Comparison of ENCODE assay signal across 11 cellular contexts in genomic region chr17:49987681-49988441, GRCh38. TPM values are rescaled to one million over a fixed set of nuclear protein-coding genes. Genes with fewer than 3 reads are reported as not detected.
A peak's percentile ranks its signal among the peaks of the same experiment; 100 is the strongest.
DNase-seq lines count a peak whose midpoint lies in the region; ATAC-seq and TF ChIP-seq lines count a peak whose summit lies in the region.
"Had no signal": no experiment of that assay in that cellular context is flagged by ENCODE, and none has a peak within 500 bp of the region (broad histone marks: within the 10 kb centered on the region; RNA-seq: fewer than 3 reads in every experiment).

No MANE protein-coding gene starts in this region.

- H2AFZ ChIP-seq in SK-N-SH (ENCODE audit: low read depth) (no peak overlapping the region), OCI-LY7 (ENCODE audit: low read length) (no peak overlapping the region)

- peak overlapping the region; percentile 56 for H3K4me2 ChIP-seq in SK-N-SH
- no peak overlapping the region for H3K4me2 ChIP-seq in OCI-LY7 (ENCODE audit: low read length)

- no peaks in the 10 kb centered on the region for H3K36me3 ChIP-seq in SK-N-SH (replicated peaks in 1 of 2; ENCODE audit: control insufficient read depth in 1 of 2, insufficient read depth in 2 of 2, low read length in 1 of 2)
- H3K36me3 ChIP-seq in mucosa of descending colon (ENCODE audit: low read depth), result no peaks in the 10 kb centered on the region
- H3K36me3 ChIP-seq in OCI-LY7 (ENCODE audit: insufficient read depth, low read length), result no peaks in the 10 kb centered on the region

- H3K27ac ChIP-seq in SK-N-SH (ENCODE audit: low read depth in 2 of 2, low read length in 1 of 2) (no peak overlapping the region), OCI-LY7 (ENCODE audit: low read depth, low read length, poor library complexity, severe bottlenecking) (no peak overlapping the region)

- H3K79me2 ChIP-seq in SK-N-SH (ENCODE audit: insufficient read depth), result no peaks in the 10 kb centered on the region
- no peaks in the 10 kb centered on the region for H3K79me2 ChIP-seq in OCI-LY7 (ENCODE audit: insufficient read depth, low read depth, low read length)

- no peak for TF ChIP-seq CTCF in SK-N-SH (IDR thresholded peaks at IDR 0.05)
- TF ChIP-seq CTCF in mucosa of descending colon (IDR thresholded peaks at IDR 0.05), result no peak
- no peak for TF ChIP-seq CTCF in OCI-LY7 (conservative IDR thresholded peaks at IDR 0.05; ENCODE audit: low read length)
- TF ChIP-seq CTCF in activated CD8-positive, alpha-beta T cell treated with anti-CD3 and anti-CD28 coated beads for 36 hours (IDR thresholded peaks at IDR 0.05), result no peak

- POLR2A ChIA-PET in SK-N-SH (lab: Yijun Ruan, JAX) (interaction anchor here (0.7 to 1.3 kb wide), 3 partner anchors 9 to 429 kb away, joined by 3 to 5 read pairs (median 3); no protein-coding TSS in a partner anchor), OCI-LY7 (lab: Charles Lee) (no interaction called here)
- POLR2A ChIA-PET in activated CD8-positive, alpha-beta T cell treated with anti-CD3 and anti-CD28 coated beads for 36 hours (lab: Charles Lee), result interaction anchor here (1.4 kb wide), 1 partner anchor 17 kb away, joined by 5 read pairs; no protein-coding TSS in a partner anchor

- H3K4me1 ChIP-seq in SK-N-SH (ENCODE audit: control insufficient read depth in 1 of 2, insufficient read depth in 2 of 2, low read depth in 1 of 2, low read length in 1 of 2) (no peaks in the 10 kb centered on the region; a peak in 1 of 4 replicates), mucosa of descending colon (ENCODE audit: low read depth) (no peaks in the 10 kb centered on the region), OCI-LY7 (ENCODE audit: insufficient read depth, low read length, poor library complexity, severe bottlenecking) (no peaks in the 10 kb centered on the region)

- ATAC-seq in mucosa of descending colon, result peak; percentile 49
- no peak for ATAC-seq in GM18858 (IDR thresholded peaks at IDR 0.05; ENCODE audit: unreplicated experiment)
- ATAC-seq in HG03378 (IDR thresholded peaks at IDR 0.05; ENCODE audit: unreplicated experiment), result no peak
- ATAC-seq in activated CD8-positive, alpha-beta T cell treated with anti-CD3 and anti-CD28 coated beads for 36 hours, result no peak

- DNase-seq in Daoy (ENCODE audit: low read depth) (peak; percentile 50), NCI-H1105 (lab: John Stamatoyannopoulos, UW) (peak; percentile 82), SK-N-SH (peak; percentile 74), mucosa of descending colon (no peak), OCI-LY7 (ENCODE audit: low spot score) (no peak)
- no peak for DNase-seq in activated CD8-positive, alpha-beta T cell treated with anti-CD3 and anti-CD28 coated beads for 36 hours
- DNase-seq: Karpas-422; stimulated activated naive CD4-positive, alpha-beta T cell treated with Interleukin-2 at 50 U/mL for 16 hours had no signal

- no TSS peak for BruUV-seq in OCI-LY7 (replicated peaks; lab: Mats Ljungman, UMichigan)

- intact Hi-C loops in mucosa of descending colon (cut with DNase I, micrococcal nuclease), result no loop called here
- intact Hi-C loops in OCI-LY7 (cut with micrococcal nuclease; ENCODE audit: unreplicated experiment), result no loop called here
- intact Hi-C loops in activated CD8-positive, alpha-beta T cell treated with anti-CD3 and anti-CD28 coated beads for 36 hours (cut with micrococcal nuclease), result no loop called here

- H3K4me3 ChIP-seq in SK-N-SH (ENCODE audit: low read depth in 2 of 2, low read length in 1 of 2) (no peak overlapping the region), mucosa of descending colon (no peak overlapping the region), OCI-LY7 (ENCODE audit: low read depth, low read length, poor library complexity, severe bottlenecking) (no peak overlapping the region)

- H3K36me3 Mint-ChIP-seq in activated CD8-positive, alpha-beta T cell treated with anti-CD3 and anti-CD28 coated beads for 36 hours (ENCODE audit: low read depth), result no peaks in the 10 kb centered on the region

- CTCF ChIA-PET in SK-N-SH (lab: Yijun Ruan, JAX) (interaction anchor here (0.7 to 55.0 kb wide), 8 partner anchors 5 to 431 kb away, joined by 3 to 1665 read pairs (median 4); partner anchors contain the start of genes DLX3, DLX4 and TAC4), OCI-LY7 (lab: Charles Lee; ENCODE audit: unreplicated experiment) (no interaction called here)
- CTCF ChIA-PET in activated CD8-positive, alpha-beta T cell treated with anti-CD3 and anti-CD28 coated beads for 36 hours (lab: Charles Lee), result interaction anchor here (0.8 to 3.7 kb wide), 7 partner anchors 9 to 430 kb away, joined by 3 to 28 read pairs (median 3); partner anchors contain the start of gene DLX3

- H3K27me3 Mint-ChIP-seq in activated CD8-positive, alpha-beta T cell treated with anti-CD3 and anti-CD28 coated beads for 36 hours, result peaks cover 43% of the 10 kb centered on the region

- H3K4me1 Mint-ChIP-seq in activated CD8-positive, alpha-beta T cell treated with anti-CD3 and anti-CD28 coated beads for 36 hours (ENCODE audit: low read depth), result no peaks in the 10 kb centered on the region

- no peak overlapping the region for H3K9ac ChIP-seq in SK-N-SH

- no peak for TF ChIP-seq RAD21 in SK-N-SH (IDR thresholded peaks at IDR 0.05; ENCODE audit: low read length)

- H3K9me3 ChIP-seq in SK-N-SH (no peaks in the 10 kb centered on the region), mucosa of descending colon (no peaks in the 10 kb centered on the region), OCI-LY7 (ENCODE audit: low read length) (no peaks in the 10 kb centered on the region)

- H3K27me3 ChIP-seq in SK-N-SH (ENCODE audit: insufficient read depth), result peaks cover 79% of the 10 kb centered on the region

- H3K9me3 Mint-ChIP-seq in activated CD8-positive, alpha-beta T cell treated with anti-CD3 and anti-CD28 coated beads for 36 hours, result no peaks in the 10 kb centered on the region

- H4K20me1 ChIP-seq in SK-N-SH (ENCODE audit: insufficient read depth) (no peaks in the 10 kb centered on the region), OCI-LY7 (ENCODE audit: insufficient read depth, low read length) (no peaks in the 10 kb centered on the region)

- 9% methylated on average over 16 of the region's 17 CpGs for WGBS in SK-N-SH (ENCODE audit: low lambda C conversion rate)

- no peak for TF ChIP-seq EP300 in SK-N-SH (IDR thresholded peaks at IDR 0.05; ENCODE audit: borderline replicate concordance in 1 of 2, low read depth in 1 of 2, low read length in 1 of 2)

- H3F3A ChIP-seq in SK-N-SH (replicated peaks; ENCODE audit: insufficient read depth), result peaks cover 7% of the 10 kb centered on the region

- H3K27ac Mint-ChIP-seq in activated CD8-positive, alpha-beta T cell treated with anti-CD3 and anti-CD28 coated beads for 36 hours, result no peak overlapping the region

- no peak overlapping the region for H3K4me3 Mint-ChIP-seq in activated CD8-positive, alpha-beta T cell treated with anti-CD3 and anti-CD28 coated beads for 36 hours

- no peaks in the 10 kb centered on the region for H3K9me2 ChIP-seq in SK-N-SH
- H3K9me2 ChIP-seq in OCI-LY7 (ENCODE audit: insufficient read depth, low read length), result no peaks in the 10 kb centered on the region

TF ChIP-seq in SK-N-SH, 30 proteins besides CTCF, POLR2A, EP300 and RAD21 (continues in another document):
- TF ChIP-seq CHD2 (IDR thresholded peaks at IDR 0.05; ENCODE audit: low read length, partially characterized antibody) (no peak), RCOR1 (IDR thresholded peaks at IDR 0.05; ENCODE audit: low read length) (no peak), RFX5 (IDR thresholded peaks at IDR 0.05; ENCODE audit: low read length) (no peak), MXI1 (IDR thresholded peaks at IDR 0.05; ENCODE audit: low read depth, low read length) (no peak), TCF12 (IDR thresholded peaks at IDR 0.05) (no peak), GABPA (IDR thresholded peaks at IDR 0.05; ENCODE audit: low read depth) (no peak), JUND (IDR thresholded peaks at IDR 0.05) (no peak), TEAD4 (IDR thresholded peaks at IDR 0.05; ENCODE audit: borderline replicate concordance, insufficient read depth) (no peak), YY1 (IDR thresholded peaks at IDR 0.05; ENCODE audit: low read depth) (no peak), POLR2AphosphoS5 (IDR thresholded peaks at IDR 0.05; ENCODE audit: low read depth, low read length) (no peak)
- TF ChIP-seq, protein P1, sequence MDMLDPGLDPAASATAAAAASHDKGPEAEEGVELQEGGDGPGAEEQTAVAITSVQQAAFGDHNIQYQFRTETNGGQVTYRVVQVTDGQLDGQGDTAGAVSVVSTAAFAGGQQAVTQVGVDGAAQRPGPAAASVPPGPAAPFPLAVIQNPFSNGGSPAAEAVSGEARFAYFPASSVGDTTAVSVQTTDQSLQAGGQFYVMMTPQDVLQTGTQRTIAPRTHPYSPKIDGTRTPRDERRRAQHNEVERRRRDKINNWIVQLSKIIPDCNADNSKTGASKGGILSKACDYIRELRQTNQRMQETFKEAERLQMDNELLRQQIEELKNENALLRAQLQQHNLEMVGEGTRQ (IDR thresholded peaks at IDR 0.05; ENCODE audit: borderline replicate concordance, low read depth, low read length), result no peak

RNA-seq across cellular contexts. Expression of gene DLX3, which starts 7.2 kb away (rescaled TPM):
- not detected in 2 replicates for total RNA-seq in Daoy (2014; rRNA removed; shearing (Covaris generic))
- polyA plus RNA-seq in SK-N-SH (2012; rRNA removed), result not detected in 2 replicates
- polyA plus RNA-seq in SK-N-SH (2012; cell fraction: cytosol; rRNA removed), result not detected in 2 replicates
- polyA plus RNA-seq in SK-N-SH (2012; cell fraction: nucleus; rRNA removed), result not detected in 2 replicates
- under 1 TPM in 1 of 3 donors, not detected in 2; 0.22 TPM for total RNA-seq in mucosa of descending colon
- not detected in 2 replicates for total RNA-seq in OCI-LY7 (2014; rRNA removed; shearing (Covaris generic))
- total RNA-seq in OCI-LY7 (2022), result not detected in 2 replicates
- total RNA-seq in activated CD8-positive, alpha-beta T cell treated with anti-CD3 and anti-CD28 coated beads for 36 hours, result not detected
- total RNA-seq: fibroblast of lung had no signal
- polyA plus RNA-seq: fibroblast of lung had no signal

RNA-seq across cellular contexts. Expression of gene DLX4, which starts 18.9 kb away (rescaled TPM):
- total RNA-seq in Daoy (2014; rRNA removed; shearing (Covaris generic)), result 0.11 TPM in 1 of 2 replicates, not detected in the other
- polyA plus RNA-seq in SK-N-SH (2012; rRNA removed), result 0.03 and 0.10 TPM in 2 replicates
- polyA plus RNA-seq in SK-N-SH (2012; cell fraction: cytosol; rRNA removed), result not detected in 2 replicates
- 0.11 and 0.14 TPM in 2 replicates for polyA plus RNA-seq in SK-N-SH (2012; cell fraction: nucleus; rRNA removed)
- total RNA-seq in mucosa of descending colon (under 1 TPM; 0.14 to 0.60 (median 0.24) TPM), OCI-LY7 (2022) (0.27 and 1.3 TPM in 2 replicates)
- 0.28 and 0.47 TPM in 2 replicates for total RNA-seq in OCI-LY7 (2014; rRNA removed; shearing (Covaris generic))
- total RNA-seq in activated CD8-positive, alpha-beta T cell treated with anti-CD3 and anti-CD28 coated beads for 36 hours, result under 1 TPM; 0.43 to 0.81 TPM
- total RNA-seq: fibroblast of lung had no signal
- polyA plus RNA-seq: fibroblast of lung had no signal

Comparison
In these comparisons a context has a peak if more than half of its experiments do, and no peak if none do; other contexts are left out.
1. DNase-seq: peak in Daoy (single experiment), NCI-H1105 (single experiment) and SK-N-SH (single experiment); none in mucosa of descending colon (0 of 3), OCI-LY7 (single experiment) and activated CD8-positive, alpha-beta T cell treated with anti-CD3 and anti-CD28 coated beads for 36 hours (single experiment).